ENCODE assay signal across 11 cellular contexts in genomic region chr6:136051140-136051775, GRCh38.
A peak's percentile ranks its signal among the peaks of the same experiment; 100 is the strongest.
DNase-seq lines count a peak whose midpoint lies in the region; ATAC-seq and TF ChIP-seq lines count a peak whose summit lies in the region.
"Had no signal": no experiment of that assay in that cellular context is flagged by ENCODE, and none has a peak within 500 bp of the region (broad histone marks: within the 10 kb centered on the region; RNA-seq: fewer than 3 reads in every experiment).

No MANE protein-coding gene starts in this region.

- no peak overlapping the region for H3K4me3 ChIP-seq in CD8-positive, alpha-beta T cell (ENCODE audit: low read depth, low read length)
- no peak overlapping the region for H3K4me3 ChIP-seq in duodenal mucosa (ENCODE audit: low read depth in 1 of 2, low read length in 2 of 2)
- no peak overlapping the region for H3K4me3 ChIP-seq in psoas muscle

- peak; percentile 62 for ATAC-seq in CD8-positive, alpha-beta T cell
- ATAC-seq in omental fat pad (ENCODE audit: low FRiP score) (peak; percentile 42), psoas muscle (no peak)

- no peak overlapping the region for H3K27ac ChIP-seq in CD8-positive, alpha-beta T cell (ENCODE audit: low read depth, low read length)
- H3K27ac ChIP-seq in duodenal mucosa (ENCODE audit: low read depth, low read length) (peak overlapping the region; percentile 2), psoas muscle (no peak overlapping the region)

- 66 to 67% (median 66%) methylated on average over 12 of the region's 12 CpGs for WGBS in psoas muscle, 3 donors

- H3K27me3 Mint-ChIP-seq in CD8-positive, alpha-beta T cell (ENCODE audit: low read depth) = no peaks in the 10 kb centered on the region
- H3K27me3 Mint-ChIP-seq: naive B cell had no signal

- intact Hi-C loops in CD8-positive, alpha-beta T cell (cut with DNase I, micrococcal nuclease) = no loop called here
- intact Hi-C loops in psoas muscle (cut with DNase I) = no loop called here

- H3K36me3 ChIP-seq in CD8-positive, alpha-beta T cell (ENCODE audit: insufficient read depth, low read length) = no peaks in the 10 kb centered on the region
- no peaks in the 10 kb centered on the region for H3K36me3 ChIP-seq in duodenal mucosa (ENCODE audit: control insufficient read depth in 1 of 2, insufficient read depth in 2 of 2, low read length in 2 of 2)
- no peaks in the 10 kb centered on the region for H3K36me3 ChIP-seq in psoas muscle (ENCODE audit: insufficient read depth in 1 of 2, low read depth in 1 of 2)

- H3K4me3 Mint-ChIP-seq in CD8-positive, alpha-beta T cell = no peak overlapping the region

- no peaks in the 10 kb centered on the region for H3K27me3 ChIP-seq in CD8-positive, alpha-beta T cell (ENCODE audit: insufficient read depth, low read length)
- H3K27me3 ChIP-seq in duodenal mucosa (ENCODE audit: control insufficient read depth in 1 of 2, insufficient read depth in 2 of 2, low read length in 2 of 2) (no peaks in the 10 kb centered on the region), psoas muscle (ENCODE audit: insufficient read depth in 3 of 3, low read length in 2 of 3) (no peaks in the 10 kb centered on the region)

- CTCF ChIA-PET in CD8-positive, alpha-beta T cell (lab: Charles Lee) = interaction anchor here (0.6 to 0.7 kb wide), 2 partner anchors 68 to 1954 kb away, joined by 3 read pairs; no protein-coding TSS in a partner anchor

- no peak overlapping the region for H3K27ac Mint-ChIP-seq in CD8-positive, alpha-beta T cell

- H3K4me1 Mint-ChIP-seq in CD8-positive, alpha-beta T cell (ENCODE audit: low read depth) = peaks cover 16% of the 10 kb centered on the region

- H3K9me3 Mint-ChIP-seq in CD8-positive, alpha-beta T cell = no peaks in the 10 kb centered on the region

- no peaks in the 10 kb centered on the region for H3K36me3 Mint-ChIP-seq in CD8-positive, alpha-beta T cell

- TF ChIP-seq CTCF in CD8-positive, alpha-beta T cell (IDR thresholded peaks at IDR 0.05) = no peak
- TF ChIP-seq CTCF in omental fat pad (IDR thresholded peaks at IDR 0.05) (no peak), psoas muscle (IDR thresholded peaks at IDR 0.05) (no peak)

- no peaks in the 10 kb centered on the region for H3K9me3 ChIP-seq in CD8-positive, alpha-beta T cell (ENCODE audit: low read length)
- H3K9me3 ChIP-seq in duodenal mucosa (ENCODE audit: control insufficient read depth in 1 of 2, low read length in 2 of 2) (no peaks in the 10 kb centered on the region), psoas muscle (no peaks in the 10 kb centered on the region)

- H3K9ac ChIP-seq in duodenal mucosa (ENCODE audit: low read depth in 1 of 2, low read length in 2 of 2) = no peak overlapping the region

- DNase-seq in CD8-positive, alpha-beta T cell = no peak
- DNase-seq in NCI-H460 (ENCODE audit: extremely low read depth, low read depth) (peak; percentile 61), omental fat pad (ENCODE audit: low spot score) (no peak), GM19238 (ENCODE audit: insufficient read length, low spot score) (no peak), H4 (ENCODE audit: low spot score) (no peak), psoas muscle (no peak), COLO668 (lab: John Stamatoyannopoulos, UW; ENCODE audit: unreplicated experiment) (no peak)
- DNase-seq: glutamatergic neuron, naive B cell, NCI-H748 treated with DMSO at 0.1 percent for 48 hours had no signal

- H3K4me1 ChIP-seq in CD8-positive, alpha-beta T cell (ENCODE audit: insufficient read depth, low read length) = peaks cover 7% of the 10 kb centered on the region
- no peaks in the 10 kb centered on the region for H3K4me1 ChIP-seq in duodenal mucosa (ENCODE audit: control insufficient read depth in 1 of 2, insufficient read depth in 2 of 2, low read length in 2 of 2)
- no peaks in the 10 kb centered on the region for H3K4me1 ChIP-seq in psoas muscle

- POLR2A ChIA-PET in CD8-positive, alpha-beta T cell (lab: Charles Lee) = no interaction called here

Comparison
In these comparisons a context has a peak if more than half of its experiments do, and no peak if none do; other contexts are left out.
1. ATAC-seq: peak in CD8-positive, alpha-beta T cell (single experiment) and omental fat pad (single experiment); none in psoas muscle (0 of 4).